ENCODE assay signal across 8 cellular contexts in genomic region chr6:112252571-112253504, GRCh38. TPM values are rescaled to one million over a fixed set of nuclear protein-coding genes. Genes with fewer than 3 reads are reported as not detected.
A peak's percentile ranks its signal among the peaks of the same experiment; 100 is the strongest.
DNase-seq lines count a peak whose midpoint lies in the region; ATAC-seq, FAIRE-seq and TF ChIP-seq lines count a peak whose summit lies in the region.

No MANE protein-coding gene starts in this region.

- H3K9me3 ChIP-seq in AG04450 (ENCODE audit: control insufficient read depth, insufficient read depth, low read length) (peaks cover 3% of the 10 kb centered on the region; the same call in 1 of the 2 replicates), endodermal cell (ENCODE audit: control insufficient read depth, low read length) (no peaks in the 10 kb centered on the region), body of pancreas (no peaks in the 10 kb centered on the region)

- H3K36me3 Mint-ChIP-seq in endodermal cell (ENCODE audit: low read depth) (no peaks in the 10 kb centered on the region), naive B cell (peaks cover 4 to 7% of the 10 kb centered on the region in 2 donors)

- TF ChIP-seq POLR2A in body of pancreas (IDR thresholded peaks at IDR 0.05) = no peak

- no peak overlapping the region for H3K9ac ChIP-seq in endodermal cell (ENCODE audit: extremely low read depth, low read length, poor library complexity, severe bottlenecking)

- 37 to 47% methylated on average over 2 of the region's 2 CpGs for WGBS in endodermal cell (ENCODE audit: insufficient coverage in 1 of 2, insufficient read length in 1 of 2), 2 experiments
- WGBS in body of pancreas, 2 donors = 46 to 50% methylated on average over 2 of the region's 2 CpGs

- H3K27ac Mint-ChIP-seq in endodermal cell (no peak overlapping the region), naive B cell (no peak overlapping the region)

- no peak overlapping the region for H3K27ac ChIP-seq in AG04450 (ENCODE audit: low read depth, low read length)
- no peak overlapping the region for H3K27ac ChIP-seq in endodermal cell (ENCODE audit: low read depth, low read length)
- peak overlapping the region in 1 of 4 donors; percentile 36 for H3K27ac ChIP-seq in body of pancreas

- CTCF ChIA-PET in AG04450 (lab: Charles Lee) = interaction anchor here (0.8 to 2.7 kb wide), 3 partner anchors 43 to 72 kb away, joined by 3 to 10 read pairs (median 8); no protein-coding TSS in a partner anchor

- H3K9me3 Mint-ChIP-seq in endodermal cell (peaks cover 14% of the 10 kb centered on the region), naive B cell (no peaks in the 10 kb centered on the region)

- no peak for FAIRE-seq in frontal cortex (lab: Jason Lieb, UNC)

- H3K27me3 ChIP-seq in AG04450 (ENCODE audit: control insufficient read depth, insufficient read depth, low read length) = no peaks in the 10 kb centered on the region
- peaks cover 14% of the 10 kb centered on the region for H3K27me3 ChIP-seq in endodermal cell (ENCODE audit: control insufficient read depth, insufficient read depth, low read length, poor library complexity, severe bottlenecking)
- no peaks in the 10 kb centered on the region for H3K27me3 ChIP-seq in body of pancreas

- H3K4me3 ChIP-seq in AG04450 (ENCODE audit: low read depth, low read length) = peak overlapping the region; percentile 90
- peak overlapping the region; percentile 83 for H3K4me3 ChIP-seq in endodermal cell (ENCODE audit: low read length)
- no peak overlapping the region for H3K4me3 ChIP-seq in body of pancreas

- POLR2A ChIA-PET in AG04450 (lab: Yijun Ruan, JAX) = interaction anchor here (0.8 kb wide), 1 partner anchor 16 kb away, joined by 3 read pairs; no protein-coding TSS in a partner anchor

- TF ChIP-seq CTCF in AG04450 (IDR thresholded peaks at IDR 0.05; ENCODE audit: low read depth, low read length) (no peak), endodermal cell (conservative IDR thresholded peaks at IDR 0.05) (no peak), body of pancreas (IDR thresholded peaks at IDR 0.05) (no peak)

- intact Hi-C loops in body of pancreas (cut with DNase I) = no loop called here

- no peaks in the 10 kb centered on the region for H3K36me3 ChIP-seq in endodermal cell (ENCODE audit: control insufficient read depth, insufficient read depth, low read length)
- no peaks in the 10 kb centered on the region for H3K36me3 ChIP-seq in body of pancreas (replicated peaks in 1 of 2; ENCODE audit: insufficient read depth in 1 of 2, low read depth in 2 of 2)

- H3K4me1 ChIP-seq in endodermal cell (ENCODE audit: control insufficient read depth, insufficient read depth, low read length) = peaks cover 15% of the 10 kb centered on the region
- peaks cover 5% of the 10 kb centered on the region for H3K4me1 ChIP-seq in body of pancreas

- ATAC-seq in HG02798 (IDR thresholded peaks at IDR 0.05; ENCODE audit: poor library complexity, unreplicated experiment) (peak; percentile 15), naive B cell (ENCODE audit: low read depth in 2 of 2) (no peak), body of pancreas (no peak)

- H3K27me3 Mint-ChIP-seq in endodermal cell (ENCODE audit: insufficient read depth) = peaks cover 42% of the 10 kb centered on the region
- peaks cover 27 to 40% (median 37%) of the 10 kb centered on the region in 3 donors for H3K27me3 Mint-ChIP-seq in naive B cell

- H3K4me1 Mint-ChIP-seq in endodermal cell = peaks cover 30% of the 10 kb centered on the region
- peaks cover 13 to 19% (median 16%) of the 10 kb centered on the region in 3 donors for H3K4me1 Mint-ChIP-seq in naive B cell

- H3K4me3 Mint-ChIP-seq in endodermal cell (peak overlapping the region; percentile 75), naive B cell (peak overlapping the region in 5 of 8 donors; percentile 60 to 75 (median 64))

- no peak for DNase-seq in AG04450 (ENCODE audit: low read depth, low spot score)
- no peak for DNase-seq in endodermal cell
- no peak for DNase-seq in naive B cell
- DNase-seq in stimulated activated CD4-positive, alpha-beta T cell treated with anti-CD3 and anti-CD28 coated beads, Interleukin-2, amount 100 ng/mL, for 48 hours = no peak
- no peak for DNase-seq in frontal cortex (ENCODE audit: low spot score in 2 of 2)
- DNase-seq in body of pancreas = no peak
- DNase-seq in SKM-1 (lab: John Stamatoyannopoulos, UW; ENCODE audit: unreplicated experiment) = no peak

RNA-seq across cellular contexts. Expression of gene LAMA4, which starts 1.5 kb away (rescaled TPM):
- polyA plus RNA-seq in AG04450 (2011; rRNA removed) = 231 and 246 TPM in 2 replicates
- polyA minus RNA-seq in AG04450 (2011; rRNA and poly(A)+ RNA removed) = 415 and 507 TPM in 2 replicates
- total RNA-seq in endodermal cell = 1 to 10 TPM in 1 of 2 donors, under 1 TPM in 1; 0.24 to 3.7 TPM
- 6.4 TPM for polyA plus RNA-seq in endodermal cell (2013, experiment 1 of 2)
- 4.8 TPM for polyA plus RNA-seq in endodermal cell (2013, experiment 2 of 2)
- not detected for polyA plus RNA-seq in naive B cell (ENCODE audit: low read depth in 6 of 6)
- 24.1 TPM for total RNA-seq in frontal cortex
- total RNA-seq in body of pancreas = 10 to 100 TPM; 10.6 to 27.0 TPM

Comparison
In these comparisons a context has a peak if more than half of its experiments do, and no peak if none do; other contexts are left out.
1. H3K4me3 ChIP-seq: peak in AG04450 (single experiment) and endodermal cell (single experiment); none in body of pancreas (0 of 2).